In genomic region chr12:106243620-106244019, GRCh38 we compare ENCODE assay signal across 22 cellular contexts.
"Had no signal": no experiment of that assay in that cellular context is flagged by ENCODE, and none has a peak within 500 bp of the region (broad histone marks: within the 10 kb centered on the region; RNA-seq: fewer than 3 reads in every experiment).

No MANE protein-coding gene starts in this region.

- H3K27me3 Mint-ChIP-seq: activated CD8-positive, alpha-beta T cell treated with anti-CD3 and anti-CD28 coated beads for 36 hours; progenitor cell of endocrine pancreas had no signal

- H3K9me3 Mint-ChIP-seq: activated CD8-positive, alpha-beta T cell treated with anti-CD3 and anti-CD28 coated beads for 36 hours; activated naive CD4-positive, alpha-beta T cell treated with anti-CD3 and anti-CD28 coated beads, Interleukin-2, amount 50 U/mL, for 72 hours; immature natural killer cell; naive B cell had no signal

- H3K4me3 ChIP-seq: body of pancreas, thoracic aorta had no signal

- H3K27me3 ChIP-seq: body of pancreas, stomach had no signal

- H3K36me3 Mint-ChIP-seq: immature natural killer cell had no signal

- H3K27ac Mint-ChIP-seq: activated CD8-positive, alpha-beta T cell treated with anti-CD3 and anti-CD28 coated beads for 36 hours; activated naive CD4-positive, alpha-beta T cell treated with anti-CD3 and anti-CD28 coated beads, Interleukin-2, amount 50 U/mL, for 72 hours; naive B cell; progenitor cell of endocrine pancreas had no signal

- DNase-seq: activated CD4-positive, alpha-beta T cell treated with anti-CD3 and anti-CD28 coated beads for 4 hours; activated CD8-positive, alpha-beta T cell treated with anti-CD3 and anti-CD28 coated beads for 36 hours; activated gamma-delta T cell; activated T-cell treated with anti-CD3 and anti-CD28 coated beads, Interleukin-2, amount 50 U/mL, for 48 hours; amniotic stem cell; body of pancreas; central memory CD4-positive, alpha-beta T cell; cortex of kidney; effector memory CD4-positive, alpha-beta T cell; foreskin fibroblast; glutamatergic neuron; immature natural killer cell; left colon; mammary epithelial cell; naive B cell; spleen; stomach; T-helper 2 cell had no signal

- ATAC-seq: activated CD8-positive, alpha-beta T cell treated with anti-CD3 and anti-CD28 coated beads for 36 hours; activated naive CD4-positive, alpha-beta T cell treated with anti-CD3 and anti-CD28 coated beads, Interleukin-2, amount 50 U/mL, for 72 hours; body of pancreas; left colon; sciatic nerve had no signal

- H3K9me3 ChIP-seq: body of pancreas, spleen, stomach, thoracic aorta had no signal

- H3K27ac ChIP-seq: body of pancreas, thoracic aorta had no signal

- H3K4me3 Mint-ChIP-seq: activated CD8-positive, alpha-beta T cell treated with anti-CD3 and anti-CD28 coated beads for 36 hours; immature natural killer cell had no signal
